In genomic region chr4:53781614-53782467, GRCh38 we compare ENCODE assay signal across 15 cellular contexts.
DNase-seq lines count a peak whose midpoint lies in the region; ATAC-seq, FAIRE-seq and TF ChIP-seq lines count a peak whose summit lies in the region.
"Had no signal": no experiment of that assay in that cellular context is flagged by ENCODE, and none has a peak within 500 bp of the region (broad histone marks: within the 10 kb centered on the region; RNA-seq: fewer than 3 reads in every experiment).

No MANE protein-coding gene starts in this region.

- no peaks in the 10 kb centered on the region for H3K27me3 Mint-ChIP-seq in MCF 10A (ENCODE audit: insufficient read depth, unreplicated experiment)
- H3K27me3 Mint-ChIP-seq in astrocyte (ENCODE audit: low read depth, unreplicated experiment), result peaks cover 5% of the 10 kb centered on the region
- peaks cover 3 to 17% of the 10 kb centered on the region in 2 donors for H3K27me3 Mint-ChIP-seq in natural killer cell treated with Interleukin-12 subunit alpha and Interleukin-12 subunit beta and Interleukin-15 and Interleukin-18, amount 100 ng/mL, for 72 hours

- H3K27me3 ChIP-seq in breast epithelium (no peaks in the 10 kb centered on the region), astrocyte (ENCODE audit: insufficient read depth, low read length) (no peaks in the 10 kb centered on the region)

- H3K79me2 ChIP-seq in astrocyte (ENCODE audit: insufficient read depth, low read length), result no peaks in the 10 kb centered on the region

- peak overlapping the region; percentile 14 for H2AFZ ChIP-seq in astrocyte (ENCODE audit: low read depth, low read length)

- H3K36me3 Mint-ChIP-seq in MCF 10A (ENCODE audit: insufficient read depth, unreplicated experiment), result no peaks in the 10 kb centered on the region
- no peaks in the 10 kb centered on the region for H3K36me3 Mint-ChIP-seq in astrocyte (ENCODE audit: low read depth, unreplicated experiment)
- no peaks in the 10 kb centered on the region for H3K36me3 Mint-ChIP-seq in natural killer cell treated with Interleukin-12 subunit alpha and Interleukin-12 subunit beta and Interleukin-15 and Interleukin-18, amount 100 ng/mL, for 72 hours

- H3K4me1 Mint-ChIP-seq in MCF 10A (ENCODE audit: insufficient read depth, unreplicated experiment) (peaks cover 10% of the 10 kb centered on the region), astrocyte (ENCODE audit: low read depth, unreplicated experiment) (peaks cover 7% of the 10 kb centered on the region)
- no peaks in the 10 kb centered on the region for H3K4me1 Mint-ChIP-seq in natural killer cell treated with Interleukin-12 subunit alpha and Interleukin-12 subunit beta and Interleukin-15 and Interleukin-18, amount 100 ng/mL, for 72 hours (ENCODE audit: low read depth in 2 of 2)
- H3K4me1 Mint-ChIP-seq: H9 had no signal

- H3K4me3 ChIP-seq in breast epithelium, result no peak overlapping the region
- H3K4me3 ChIP-seq in astrocyte (ENCODE audit: insufficient read depth, low read depth, low read length), result no peak overlapping the region

- DNase-seq in MCF 10A (ENCODE audit: unreplicated experiment), result peak; percentile 8
- no peak for DNase-seq in breast epithelium (ENCODE audit: low spot score in 2 of 2)
- DNase-seq in astrocyte (ENCODE audit: low read depth), result no peak
- DNase-seq in left lobe of liver (ENCODE audit: low spot score), result no peak
- no peak for DNase-seq in natural killer cell treated with Interleukin-12 subunit alpha and Interleukin-12 subunit beta and Interleukin-15 and Interleukin-18, amount 100 ng/mL, for 72 hours (ENCODE audit: low spot score)
- DNase-seq in iPS-NIHi7 (ENCODE audit: extremely low spot score), result no peak
- DNase-seq: activated CD4-positive, alpha-beta T cell treated with anti-CD3 and anti-CD28 coated beads for 4 hours; activated T-cell treated with anti-CD3 and anti-CD28 coated beads, Interleukin-2, amount 50 U/mL, for 4 hours; COR-L47; H9; stimulated activated CD4-positive, alpha-beta T cell treated with anti-CD3 and anti-CD28 coated beads, Interleukin-12 subunit alpha, Interleukin-12 subunit beta, amount 100 ng/mL, for 4 hours had no signal

- no peak overlapping the region for H3K9ac ChIP-seq in astrocyte (ENCODE audit: low read length)

- POLR2A ChIA-PET in MCF 10A (lab: Yijun Ruan, JAX), result no interaction called here

- no TSS peak for BruUV-seq in MCF 10A (replicated peaks; lab: Mats Ljungman, UMichigan)

- H3K4me1 ChIP-seq in breast epithelium (no peaks in the 10 kb centered on the region), astrocyte (ENCODE audit: insufficient read depth, low read length) (peaks cover 7% of the 10 kb centered on the region)

- H3K27ac Mint-ChIP-seq in MCF 10A (ENCODE audit: low read depth, unreplicated experiment) (no peak overlapping the region), astrocyte (ENCODE audit: unreplicated experiment) (no peak overlapping the region)
- no peak overlapping the region for H3K27ac Mint-ChIP-seq in natural killer cell treated with Interleukin-12 subunit alpha and Interleukin-12 subunit beta and Interleukin-15 and Interleukin-18, amount 100 ng/mL, for 72 hours
- H3K27ac Mint-ChIP-seq: H9; T-helper 1 cell treated with Interleukin-12 subunit alpha and Interleukin-12 subunit beta and Interleukin-4 antibody, amounts not matched to agents 30 μg/mL and 1 μg/mL, for 36 hours had no signal

- intact Hi-C loops in MCF 10A (cut with micrococcal nuclease) (no loop called here), breast epithelium (cut with DNase I; ENCODE audit: low total_unique reads) (no loop called here)

- no peak overlapping the region for H3K27ac ChIP-seq in breast epithelium
- H3K27ac ChIP-seq in astrocyte (ENCODE audit: low read depth, low read length), result peak overlapping the region; percentile 25

- H3K9me3 Mint-ChIP-seq in MCF 10A (ENCODE audit: unreplicated experiment) (no peaks in the 10 kb centered on the region), astrocyte (ENCODE audit: unreplicated experiment) (peaks cover 2% of the 10 kb centered on the region)
- H3K9me3 Mint-ChIP-seq in natural killer cell treated with Interleukin-12 subunit alpha and Interleukin-12 subunit beta and Interleukin-15 and Interleukin-18, amount 100 ng/mL, for 72 hours, result no peaks in the 10 kb centered on the region
- H3K9me3 Mint-ChIP-seq: activated T-cell treated with anti-CD3 and anti-CD28 coated beads, Interleukin-2, amount 50 U/mL, for 4 hours; H9; T-helper 1 cell treated with Interleukin-12 subunit alpha and Interleukin-12 subunit beta and Interleukin-4 antibody, amounts not matched to agents 30 μg/mL and 1 μg/mL, for 36 hours had no signal

- TF ChIP-seq POLR2A in breast epithelium (IDR thresholded peaks at IDR 0.05), result no peak

- no peak for FAIRE-seq in astrocyte (lab: Jason Lieb, UNC)

- ATAC-seq in left lobe of liver, result peak; percentile 92
- ATAC-seq in activated CD4-positive, CD25-positive, alpha-beta regulatory T cell treated with anti-CD3 and anti-CD28 coated beads, Interleukin-2, amount 50 U/mL, for 24 hours, result no peak
- no peak for ATAC-seq in natural killer cell treated with Interleukin-12 subunit alpha and Interleukin-12 subunit beta and Interleukin-15 and Interleukin-18, amount 100 ng/mL, for 72 hours
- ATAC-seq in HG02938 (IDR thresholded peaks at IDR 0.05; ENCODE audit: unreplicated experiment), result no peak
- ATAC-seq: activated T-cell treated with anti-CD3 and anti-CD28 coated beads, Interleukin-2, amount 50 U/mL, for 4 hours; Panc1 had no signal

- H3K36me3 ChIP-seq in breast epithelium (no peaks in the 10 kb centered on the region), astrocyte (ENCODE audit: insufficient read depth, low read length) (no peaks in the 10 kb centered on the region)

- H3K9me3 ChIP-seq in breast epithelium, result no peaks in the 10 kb centered on the region
- no peaks in the 10 kb centered on the region for H3K9me3 ChIP-seq in astrocyte (ENCODE audit: insufficient read depth, low read depth, low read length)

- H3K4me3 Mint-ChIP-seq in MCF 10A (ENCODE audit: unreplicated experiment) (no peak overlapping the region), astrocyte (ENCODE audit: unreplicated experiment) (no peak overlapping the region)
- H3K4me3 Mint-ChIP-seq in natural killer cell treated with Interleukin-12 subunit alpha and Interleukin-12 subunit beta and Interleukin-15 and Interleukin-18, amount 100 ng/mL, for 72 hours, result no peak overlapping the region
- H3K4me3 Mint-ChIP-seq: activated T-cell treated with anti-CD3 and anti-CD28 coated beads, Interleukin-2, amount 50 U/mL, for 4 hours; H9; T-helper 1 cell treated with Interleukin-12 subunit alpha and Interleukin-12 subunit beta and Interleukin-4 antibody, amounts not matched to agents 30 μg/mL and 1 μg/mL, for 36 hours had no signal

- TF ChIP-seq CTCF in MCF 10A (IDR thresholded peaks at IDR 0.05; ENCODE audit: unreplicated experiment), result no peak
- no peak for TF ChIP-seq CTCF in breast epithelium (IDR thresholded peaks at IDR 0.05)
- TF ChIP-seq CTCF in astrocyte (IDR thresholded peaks at IDR 0.05; ENCODE audit: insufficient read depth, low read depth, low read length), result no peak

- peak overlapping the region; percentile 48 for H3K4me2 ChIP-seq in astrocyte (ENCODE audit: low read length)

- CTCF ChIA-PET in MCF 10A (lab: Yijun Ruan, JAX), result no interaction called here

- no peaks in the 10 kb centered on the region for H4K20me1 ChIP-seq in astrocyte (ENCODE audit: insufficient read depth, low read length)
